Comparison of ENCODE assay signal across 8 cellular contexts in genomic region chr12:51424662-51425539, GRCh38. TPM values are rescaled to one million over a fixed set of nuclear protein-coding genes. Genes with fewer than 3 reads are reported as not detected.
A peak's percentile ranks its signal among the peaks of the same experiment; 100 is the strongest.
DNase-seq lines count a peak whose midpoint lies in the region; ATAC-seq and TF ChIP-seq lines count a peak whose summit lies in the region.

Gene SLC4A8 (plus strand): TSS chr12:51424831. CDS start chr12:51424988, 157 bp downstream.

- intact Hi-C loops in adrenal gland (cut with DNase I) (loop anchor here (5.0 to 10.0 kb wide), 3 partner anchors 107 to 447 kb away; no protein-coding TSS in a partner anchor), left ventricle myocardium inferior (cut with micrococcal nuclease) (no loop called here), posterior cingulate gyrus (cut with DNase I) (loop anchor here (2.0 kb wide), 1 partner anchor 392 kb away; no protein-coding TSS in a partner anchor)

- H3K4me1 Mint-ChIP-seq in type B pancreatic cell (ENCODE audit: unreplicated experiment), result peaks cover 8% of the 10 kb centered on the region

- no peaks in the 10 kb centered on the region for H3K36me3 Mint-ChIP-seq in type B pancreatic cell

- H3K27ac ChIP-seq in adrenal gland (peak within 1 kb of the TSS in 2 of 5 donors; percentile 18 to 71), left ventricle myocardium inferior (replicated peaks) (no peak within 1 kb of the TSS)

- peak within 1 kb of the TSS; percentile 12 for H3K27ac Mint-ChIP-seq in type B pancreatic cell

- WGBS in adrenal gland, 4 donors, result 2 to 44% (median 2%) methylated on average over 1 to 73 of the region's 73 CpGs

- peak; percentile 86 for ATAC-seq in HG02571 (IDR thresholded peaks at IDR 0.05; ENCODE audit: unreplicated experiment)

- no peaks in the 10 kb centered on the region for H3K27me3 ChIP-seq in GM06990 (replicated peaks; ENCODE audit: control insufficient read depth, insufficient read depth, low read length)
- H3K27me3 ChIP-seq in adrenal gland, result no peaks in the 10 kb centered on the region
- H3K27me3 ChIP-seq in left ventricle myocardium inferior (ENCODE audit: low read depth), result peaks cover 61% of the 10 kb centered on the region

- H3K4me3 ChIP-seq in GM06990 (replicated peaks; ENCODE audit: low read depth, low read length), result peak within 1 kb of the TSS; percentile 74
- peak within 1 kb of the TSS in 3 of 4 donors; percentile 1 to 54 (median 25) for H3K4me3 ChIP-seq in adrenal gland
- peak within 1 kb of the TSS; percentile 77 for H3K4me3 ChIP-seq in left ventricle myocardium inferior

- TF ChIP-seq CTCF in GM06990 (IDR thresholded peaks at IDR 0.05; ENCODE audit: insufficient read depth, low read length, poor library complexity, severe bottlenecking) (peak; percentile 92), adrenal gland (IDR thresholded peaks at IDR 0.05) (peak; percentile 54 to 78 (median 64)), left ventricle myocardium inferior (IDR thresholded peaks at IDR 0.05; ENCODE audit: borderline replicate concordance) (peak; percentile 75), type B pancreatic cell (conservative IDR thresholded peaks at IDR 0.05) (peak; percentile 93)

- H3K36me3 ChIP-seq in GM06990 (ENCODE audit: control insufficient read depth, insufficient read depth, low read length), result no peaks in the 10 kb centered on the region
- no peaks in the 10 kb centered on the region for H3K36me3 ChIP-seq in adrenal gland (replicated peaks in 1 of 2)
- H3K36me3 ChIP-seq in left ventricle myocardium inferior, result no peaks in the 10 kb centered on the region

- peaks cover 5% of the 10 kb centered on the region for H3K27me3 Mint-ChIP-seq in type B pancreatic cell

- H3K9me3 Mint-ChIP-seq in type B pancreatic cell, result no peaks in the 10 kb centered on the region

- H3K9me3 ChIP-seq in adrenal gland (replicated peaks in 1 of 3) (no peaks in the 10 kb centered on the region), left ventricle myocardium inferior (replicated peaks) (no peaks in the 10 kb centered on the region)

- DNase-seq in GM06990 (ENCODE audit: extremely low read depth, insufficient read length), result peak; percentile 91
- peak; percentile 89 for DNase-seq in NCI-H1105 (lab: John Stamatoyannopoulos, UW)
- DNase-seq in T follicular helper cell (ENCODE audit: low read depth), result peak; percentile 38
- DNase-seq in adrenal gland, result peak; percentile 86 to 97 (median 95)
- DNase-seq in left ventricle myocardium inferior, result peak; percentile 86
- peak; percentile 96 to 100 (median 98) for DNase-seq in posterior cingulate gyrus
- peak; percentile 95 for DNase-seq in type B pancreatic cell (ENCODE audit: extremely low spot score, unreplicated experiment)

- H3K4me3 Mint-ChIP-seq in type B pancreatic cell, result peak within 1 kb of the TSS; percentile 87

- H3K4me1 ChIP-seq in adrenal gland (replicated peaks in 1 of 2), result peaks cover 4 to 17% of the 10 kb centered on the region in 2 donors
- H3K4me1 ChIP-seq in left ventricle myocardium inferior, result peaks cover 13% of the 10 kb centered on the region

- TF ChIP-seq POLR2A in adrenal gland (IDR thresholded peaks at IDR 0.05), result no peak

RNA-seq across cellular contexts. Expression of gene SLC4A8, which starts in this region (rescaled TPM):
- total RNA-seq in adrenal gland, result 10 to 100 TPM in 5 of 8 donors, 1 to 10 TPM in 3; 3.0 to 27.0 (median 13.2) TPM
- 10 to 100 TPM in 1 of 3 donors, 1 to 10 TPM in 2; 3.1 to 10.6 (median 4.5) TPM for polyA plus RNA-seq in adrenal gland
- total RNA-seq in left ventricle myocardium inferior, result 0.14 TPM
- 14.0 and 18.5 TPM in 2 replicates for total RNA-seq in type B pancreatic cell (ENCODE audit: low replicate concordance)

Comparison
In these comparisons a context has a peak if more than half of its experiments do, and no peak if none do; other contexts are left out.
1. Peak in DNase-seq and H3K4me3 ChIP-seq in left ventricle myocardium inferior; RNA of the gene not detected or under 1 TPM.
2. DNase-seq: peak in every context shown above with its lines; median percentile 98 in posterior cingulate gyrus; 95 in adrenal gland; 95 in type B pancreatic cell; 91 in GM06990; 89 in NCI-H1105; 86 in left ventricle myocardium inferior; 38 in T follicular helper cell.
3. H3K4me3 ChIP-seq: peak in every context shown above with its lines; median percentile 77 in left ventricle myocardium inferior; 74 in GM06990; 25 in adrenal gland.